In the genomic region with DNA sequence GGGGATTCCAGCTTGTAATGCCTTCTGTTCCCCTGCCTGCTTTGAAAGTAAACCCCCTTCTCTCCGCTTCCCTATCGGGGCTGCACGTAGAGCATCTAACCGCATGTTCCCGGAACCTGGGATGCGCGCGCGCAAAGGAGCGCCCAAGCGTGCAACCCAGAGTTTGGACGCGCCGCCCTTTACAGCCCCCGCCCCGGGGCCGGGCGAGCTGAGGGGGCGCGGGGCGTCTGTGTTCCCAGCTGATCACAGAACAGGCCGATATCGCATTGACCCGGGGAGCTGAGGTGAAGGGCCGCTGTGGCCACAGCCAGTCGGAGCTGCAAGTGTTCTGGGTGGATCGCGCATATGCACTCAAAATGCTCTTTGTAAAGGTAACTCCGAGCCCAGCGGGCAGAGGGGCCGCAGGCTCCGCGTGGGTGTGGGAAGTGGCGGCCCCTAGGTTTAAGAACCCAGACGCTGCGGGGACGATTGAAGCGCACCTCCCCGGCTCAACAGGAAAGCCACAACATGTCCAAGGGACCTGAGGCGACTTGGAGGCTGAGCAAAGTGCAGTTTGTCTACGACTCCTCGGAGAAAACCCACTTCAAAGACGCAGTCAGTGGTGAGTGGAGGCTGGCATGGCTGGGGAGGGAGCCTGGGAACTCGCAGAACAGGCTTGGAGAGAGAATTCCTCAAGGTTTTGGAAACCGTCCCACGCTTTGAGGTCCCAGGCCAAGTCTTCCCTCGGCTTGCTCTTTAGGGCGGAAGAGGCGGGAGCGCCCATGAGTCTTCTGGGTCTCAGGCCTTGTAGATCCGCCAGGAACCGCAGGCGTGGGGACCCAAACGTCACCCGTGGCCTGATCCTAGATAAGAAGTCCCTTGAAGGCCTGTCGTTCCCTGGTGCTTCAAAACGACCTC, we compare ENCODE assay signal across 10 cellular contexts. TPM values are rescaled to one million over a fixed set of nuclear protein-coding genes. Genes with fewer than 3 reads are reported as not detected.
DNase-seq lines count a peak whose midpoint lies in the region; ATAC-seq and TF ChIP-seq lines count a peak whose summit lies in the region.
"Had no signal": no experiment of that assay in that cellular context is flagged by ENCODE, and none has a peak within 500 bp of the region (broad histone marks: within the 10 kb centered on the region; RNA-seq: fewer than 3 reads in every experiment).

No MANE protein-coding gene starts in this region.

- no peak overlapping the region for H3K18ac ChIP-seq in mesendoderm (ENCODE audit: low read length)

- H3K27ac ChIP-seq in ACC112 (ENCODE audit: low read depth, low read length) (no peak overlapping the region), mammary epithelial cell (ENCODE audit: insufficient read depth, low read depth, low read length) (no peak overlapping the region), mesendoderm (ENCODE audit: low read depth, low read length) (no peak overlapping the region)

- H3K36me3 ChIP-seq in ACC112 (ENCODE audit: insufficient read depth, low read length): no peaks in the 10 kb centered on the region
- no peaks in the 10 kb centered on the region for H3K36me3 ChIP-seq in mammary epithelial cell (ENCODE audit: insufficient read depth, low read length)
- H3K36me3 ChIP-seq in mesendoderm (ENCODE audit: control insufficient read depth, insufficient read depth, low read length): no peaks in the 10 kb centered on the region

- no peak overlapping the region for H3K9ac ChIP-seq in mammary epithelial cell (ENCODE audit: insufficient read depth, low read length)
- H3K9ac ChIP-seq in mesendoderm (ENCODE audit: low read length): peak overlapping the region; percentile 15

- H3K9me3 ChIP-seq in mammary epithelial cell (replicated peaks; ENCODE audit: insufficient read depth, low read length): no peaks in the 10 kb centered on the region

- no peaks in the 10 kb centered on the region for H3K79me1 ChIP-seq in mesendoderm (ENCODE audit: low read length)

- H3K4me3 ChIP-seq in ACC112 (ENCODE audit: low read depth, low read length) (peak overlapping the region; percentile 15; the same call in 1 of the 2 replicates), HFF-Myc (replicated peaks; ENCODE audit: low read depth, low read length) (0 out of 2 replicates have a peak overlapping the region, but pooled peaks have one; percentile 1), mammary epithelial cell (replicated peaks in 1 of 3; ENCODE audit: insufficient read depth in 1 of 3, low read depth in 2 of 3, low read length in 3 of 3) (peak overlapping the region in 1 of 3 experiments; percentile 5), mesendoderm (ENCODE audit: low read length) (no peak overlapping the region)

- H4K8ac ChIP-seq in mesendoderm (ENCODE audit: low read depth, low read length): no peak overlapping the region

- H3K27me3 ChIP-seq in ACC112 (ENCODE audit: insufficient read depth, low read length): peaks cover 99% of the 10 kb centered on the region
- peaks cover 42% of the 10 kb centered on the region for H3K27me3 ChIP-seq in mammary epithelial cell (ENCODE audit: insufficient read depth, low read length)
- peaks cover 48% of the 10 kb centered on the region for H3K27me3 ChIP-seq in mesendoderm (ENCODE audit: insufficient read depth, low read length, poor library complexity)

- CTCF ChIA-PET in mammary epithelial cell (lab: Charles Lee; ENCODE audit: low non-redundant PET): no interaction called here

- intact Hi-C loops in mammary epithelial cell (cut with micrococcal nuclease): no loop called here

- no peak for ATAC-seq in HG03520 (IDR thresholded peaks at IDR 0.05; ENCODE audit: unreplicated experiment)

- H3K79me2 ChIP-seq in ACC112 (ENCODE audit: control insufficient read depth, insufficient read depth, low read length, unreplicated experiment): no peaks in the 10 kb centered on the region
- H3K79me2 ChIP-seq in mammary epithelial cell (ENCODE audit: insufficient read depth, low read length): no peaks in the 10 kb centered on the region
- H3K79me2 ChIP-seq in mesendoderm (ENCODE audit: control insufficient read depth, insufficient read depth, low read length): no peaks in the 10 kb centered on the region

- H2AK5ac ChIP-seq in mesendoderm (ENCODE audit: low read length): no peak overlapping the region

- no peak overlapping the region for H2BK120ac ChIP-seq in mesendoderm (ENCODE audit: low read depth, low read length)

- no peaks in the 10 kb centered on the region for H4K20me1 ChIP-seq in mammary epithelial cell (ENCODE audit: insufficient read depth, low read length)

- TF ChIP-seq CTCF in HFF-Myc (IDR thresholded peaks at IDR 0.05; ENCODE audit: low read depth, low read length, missing control alignments): no peak
- no peak for TF ChIP-seq CTCF in mammary epithelial cell (conservative IDR thresholded peaks at IDR 0.05 in 1 of 2, IDR thresholded peaks at IDR 0.05 in 1 of 2; ENCODE audit: extremely low read depth in 1 of 2, insufficient read depth in 1 of 2, low read depth in 1 of 2, low read length in 2 of 2)

- dilution Hi-C loops in mammary epithelial cell (cut with HindIII; ENCODE audit: low sequenced_read_pairs): no loop called here

- H4K5ac ChIP-seq in mesendoderm (ENCODE audit: low read length): no peak overlapping the region

- no peak overlapping the region for H2BK15ac ChIP-seq in mesendoderm (replicated peaks; ENCODE audit: low read depth)

- H3K4me1 ChIP-seq in ACC112 (ENCODE audit: control insufficient read depth, insufficient read depth, low read length, unreplicated experiment) (peaks cover 3% of the 10 kb centered on the region), mammary epithelial cell (ENCODE audit: insufficient read depth, low read length) (peaks cover 9% of the 10 kb centered on the region), mesendoderm (ENCODE audit: control insufficient read depth, low read depth, low read length) (peaks cover 3% of the 10 kb centered on the region)

- H3K4ac ChIP-seq in mesendoderm (ENCODE audit: low read depth, low read length): no peak overlapping the region

- BruUV-seq in mammary epithelial cell (replicated peaks; lab: Mats Ljungman, UMichigan): no TSS peak

- H2AFZ ChIP-seq in ACC112 (ENCODE audit: low read length, unreplicated experiment) (no peak overlapping the region), mammary epithelial cell (ENCODE audit: low read depth, low read length) (no peak overlapping the region)

- H3K23ac ChIP-seq in mesendoderm (ENCODE audit: low read length): no peak overlapping the region

- in situ Hi-C loops in mammary epithelial cell (cut with MboI; ENCODE audit: low sequenced_read_pairs in 2 of 2): no loop called here

- DNase-seq in HFF-Myc (ENCODE audit: extremely low read depth, low read depth) (no peak), mammary epithelial cell (no peak), mesendoderm (peak; percentile 59), A172 (ENCODE audit: low spot score) (no peak), glomerular visceral epithelial cell (ENCODE audit: extremely low spot score) (no peak)
- no peak for DNase-seq in activated effector memory CD4-positive, alpha-beta T cell treated with Interleukin-2 at 50 U/mL for 16 hours
- DNase-seq: activated CD4-positive, alpha-beta memory T cell treated with anti-CD3 and anti-CD28 coated beads, Interleukin-2, amount 10 ng/mL, durations not matched to agents 7 days and 5 days; COR-L47 had no signal

- no peak overlapping the region for H2BK5ac ChIP-seq in mesendoderm (ENCODE audit: low read length)

- 5% methylated on average over 25 of the region's 57 CpGs for WGBS in mammary epithelial cell (ENCODE audit: low coverage, missing lambda C conversion rate)
- no CpG with 5 or more reads among the region's 57 CpGs for WGBS in mesendoderm (ENCODE audit: extremely low coverage, insufficient coverage, low lambda C conversion rate)

- H3K4me2 ChIP-seq in mammary epithelial cell (ENCODE audit: insufficient read depth, low read depth, low read length) (peak overlapping the region; percentile 41), mesendoderm (ENCODE audit: low read length) (peak overlapping the region; percentile 57)

- peak overlapping the region; percentile 61 for H3K56ac ChIP-seq in mesendoderm (ENCODE audit: low read length)

RNA-seq across cellular contexts. Expression of a gene that starts 1.6 kb away (rescaled TPM):
- not detected for total RNA-seq in mammary epithelial cell
- polyA plus RNA-seq in mammary epithelial cell: 0.02 TPM
- not detected for polyA minus RNA-seq in mammary epithelial cell
- 0.06 TPM for polyA plus RNA-seq in mesendoderm (2013, experiment 1 of 2)
- 0.06 TPM for polyA plus RNA-seq in mesendoderm (2013, experiment 2 of 2)
- not detected in 2 replicates for total RNA-seq in A172 (2014; rRNA removed; shearing (Covaris generic))
- total RNA-seq: activated CD4-positive, alpha-beta memory T cell treated with anti-CD3 and anti-CD28 coated beads, Interleukin-2, amount 10 ng/mL, durations not matched to agents 7 days and 5 days had no signal
